ENCODE assay signal across 12 cellular contexts in genomic region chr6:150013798-150014622, GRCh38. TPM values are rescaled to one million over a fixed set of nuclear protein-coding genes. Genes with fewer than 3 reads are reported as not detected.
DNase-seq lines count a peak whose midpoint lies in the region; ATAC-seq, FAIRE-seq and TF ChIP-seq lines count a peak whose summit lies in the region.
"Not testable (repeated sequence)": the region's sequence is repeated elsewhere in the genome, so short reads cannot be mapped to it uniquely, and the experiment has no call there.
"Had no signal": no experiment of that assay in that cellular context is flagged by ENCODE, and none has a peak within 500 bp of the region (broad histone marks: within the 10 kb centered on the region; RNA-seq: fewer than 3 reads in every experiment).

No MANE protein-coding gene starts in this region.

- H4K20me1 ChIP-seq in keratinocyte (ENCODE audit: control insufficient read depth, extremely low read depth, insufficient read depth, low read length), result not testable (repeated sequence)

- H3K27ac ChIP-seq in keratinocyte (ENCODE audit: control insufficient read depth, insufficient read depth, low read length), result not testable (repeated sequence)

- intact Hi-C loops in Caco-2 (cut with micrococcal nuclease; ENCODE audit: unreplicated experiment), result loop anchor here (10.0 kb wide), 1 partner anchor 289 kb away; no protein-coding TSS in a partner anchor

- peak; percentile 13 for FAIRE-seq in keratinocyte (lab: Jason Lieb, UNC)

- H3K79me2 ChIP-seq in keratinocyte (ENCODE audit: control insufficient read depth, insufficient read depth, low read length), result not testable (repeated sequence)

- dilution Hi-C loops in keratinocyte (cut with MboI; ENCODE audit: extremely low pct_ligation_motif_present, low sequenced_read_pairs), result not testable (repeated sequence)

- not testable (repeated sequence) for H3K27me3 ChIP-seq in Caco-2 (replicated peaks; ENCODE audit: control insufficient read depth, insufficient read depth, low read length)
- H3K27me3 ChIP-seq in keratinocyte (ENCODE audit: control insufficient read depth, extremely low read depth, insufficient read depth, low read length), result peaks cover 34% of the 10 kb centered on the region

- POLR2A ChIA-PET in Caco-2 (lab: Charles Lee); activated CD8-positive, alpha-beta T cell treated with anti-CD3 and anti-CD28 coated beads, Interleukin-2, amount 10 ng/mL, durations not matched to agents 7 days and 5 days (lab: Charles Lee): not testable (repeated sequence)

- H3K27me3 Mint-ChIP-seq in Caco-2 (ENCODE audit: insufficient read depth, unreplicated experiment), result peaks cover 42% of the 10 kb centered on the region
- H3K27me3 Mint-ChIP-seq in T-helper 1 cell treated with Interleukin-12 subunit alpha and Interleukin-12 subunit beta and Interleukin-4 antibody, amounts not matched to agents 30 μg/mL and 1 μg/mL, for 36 hours (ENCODE audit: low read depth), result peaks cover 85% of the 10 kb centered on the region
- peaks cover 76% of the 10 kb centered on the region for H3K27me3 Mint-ChIP-seq in activated CD8-positive, alpha-beta T cell treated with anti-CD3 and anti-CD28 coated beads, Interleukin-2, amount 10 ng/mL, durations not matched to agents 7 days and 5 days (ENCODE audit: low read depth)
- H3K27me3 Mint-ChIP-seq in activated naive CD4-positive, alpha-beta T cell treated with anti-CD3 and anti-CD28 coated beads, Interleukin-2, amount 50 U/mL, for 24 hours, result peaks cover 66% of the 10 kb centered on the region
- peaks cover 78 to 88% of the 10 kb centered on the region in 2 donors for H3K27me3 Mint-ChIP-seq in effector memory CD8-positive, alpha-beta T cell
- H3K27me3 Mint-ChIP-seq in nephron (ENCODE audit: low read depth), result peaks cover 96% of the 10 kb centered on the region
- peaks cover 87% of the 10 kb centered on the region for H3K27me3 Mint-ChIP-seq in stimulated activated naive CD8-positive, alpha-beta T cell treated with anti-CD3 and anti-CD28 coated beads, Interleukin-15, Interleukin-2, amounts not matched to agents 100 ng/mL and 50 ng/mL, for 24 hours

- H3K9me3 ChIP-seq in Caco-2; keratinocyte (ENCODE audit: control insufficient read depth, low read depth, low read length): not testable (repeated sequence)

- H3K27ac Mint-ChIP-seq in Caco-2 (ENCODE audit: unreplicated experiment); T-helper 1 cell treated with Interleukin-12 subunit alpha and Interleukin-12 subunit beta and Interleukin-4 antibody, amounts not matched to agents 30 μg/mL and 1 μg/mL, for 36 hours; activated CD8-positive, alpha-beta T cell treated with anti-CD3 and anti-CD28 coated beads, Interleukin-2, amount 10 ng/mL, durations not matched to agents 7 days and 5 days; activated naive CD4-positive, alpha-beta T cell treated with anti-CD3 and anti-CD28 coated beads, Interleukin-2, amount 50 U/mL, for 24 hours; effector memory CD8-positive, alpha-beta T cell; nephron; stimulated activated naive CD8-positive, alpha-beta T cell treated with anti-CD3 and anti-CD28 coated beads, Interleukin-15, Interleukin-2, amounts not matched to agents 100 ng/mL and 50 ng/mL, for 24 hours: not testable (repeated sequence)

- H3K4me3 ChIP-seq in Caco-2 (ENCODE audit: low read depth, low read length); keratinocyte (ENCODE audit: control insufficient read depth in 2 of 3, extremely low read depth in 1 of 3, insufficient read depth in 2 of 3, low read depth in 1 of 3, low read length in 3 of 3): not testable (repeated sequence)

- H3K9ac ChIP-seq in keratinocyte (ENCODE audit: control insufficient read depth, extremely low read depth, insufficient read depth, low read length), result not testable (repeated sequence)

- H3K4me3 Mint-ChIP-seq in Caco-2 (ENCODE audit: unreplicated experiment) (peak overlapping the region; percentile 68), nephron (peak overlapping the region; percentile 57 to 78 (median 68))
- peak overlapping the region; percentile 50 for H3K4me3 Mint-ChIP-seq in T-helper 1 cell treated with Interleukin-12 subunit alpha and Interleukin-12 subunit beta and Interleukin-4 antibody, amounts not matched to agents 30 μg/mL and 1 μg/mL, for 36 hours
- H3K4me3 Mint-ChIP-seq in activated CD8-positive, alpha-beta T cell treated with anti-CD3 and anti-CD28 coated beads, Interleukin-2, amount 10 ng/mL, durations not matched to agents 7 days and 5 days, result peak overlapping the region; percentile 23
- H3K4me3 Mint-ChIP-seq in activated naive CD4-positive, alpha-beta T cell treated with anti-CD3 and anti-CD28 coated beads, Interleukin-2, amount 50 U/mL, for 24 hours, result peak overlapping the region; percentile 75
- peak overlapping the region; percentile 45 to 75 for H3K4me3 Mint-ChIP-seq in effector memory CD8-positive, alpha-beta T cell
- peak overlapping the region; percentile 42 for H3K4me3 Mint-ChIP-seq in stimulated activated naive CD8-positive, alpha-beta T cell treated with anti-CD3 and anti-CD28 coated beads, Interleukin-15, Interleukin-2, amounts not matched to agents 100 ng/mL and 50 ng/mL, for 24 hours

- not testable (repeated sequence) for H3K9me3 Mint-ChIP-seq in Caco-2 (ENCODE audit: unreplicated experiment); T-helper 1 cell treated with Interleukin-12 subunit alpha and Interleukin-12 subunit beta and Interleukin-4 antibody, amounts not matched to agents 30 μg/mL and 1 μg/mL, for 36 hours; activated CD8-positive, alpha-beta T cell treated with anti-CD3 and anti-CD28 coated beads, Interleukin-2, amount 10 ng/mL, durations not matched to agents 7 days and 5 days (ENCODE audit: insufficient read depth); activated naive CD4-positive, alpha-beta T cell treated with anti-CD3 and anti-CD28 coated beads, Interleukin-2, amount 50 U/mL, for 24 hours; effector memory CD8-positive, alpha-beta T cell; nephron; stimulated activated naive CD8-positive, alpha-beta T cell treated with anti-CD3 and anti-CD28 coated beads, Interleukin-15, Interleukin-2, amounts not matched to agents 100 ng/mL and 50 ng/mL, for 24 hours

- ATAC-seq in activated CD8-positive, alpha-beta T cell treated with anti-CD3 and anti-CD28 coated beads, Interleukin-2, amount 10 ng/mL, durations not matched to agents 7 days and 5 days; effector memory CD8-positive, alpha-beta T cell (replicated peaks): not testable (repeated sequence)

- H3K4me2 ChIP-seq in keratinocyte (ENCODE audit: control insufficient read depth, extremely low read depth, insufficient read depth, low read depth, low read length), result not testable (repeated sequence)

- BruUV-seq in Caco-2 (replicated peaks; lab: Mats Ljungman, UMichigan), result not testable (repeated sequence)

- TF ChIP-seq CTCF in Caco-2 (IDR thresholded peaks at IDR 0.05; ENCODE audit: insufficient read depth in 1 of 2, low read depth in 1 of 2, low read length in 1 of 2, severe bottlenecking in 1 of 2, unreplicated experiment in 1 of 2); keratinocyte (optimal IDR thresholded peaks at IDR 0.05 in 1 of 3, IDR thresholded peaks at IDR 0.05 in 1 of 3, conservative IDR thresholded peaks at IDR 0.05 in 1 of 3; ENCODE audit: extremely low read depth in 1 of 3, insufficient read depth in 2 of 3, low read length in 3 of 3); nephron (IDR thresholded peaks at IDR 0.05; ENCODE audit: unreplicated experiment in 3 of 3): not testable (repeated sequence)

- not testable (repeated sequence) for H3K4me1 ChIP-seq in Caco-2; keratinocyte (ENCODE audit: control insufficient read depth, extremely low read depth, insufficient read depth, low read length)

- not testable (repeated sequence) for H3K36me3 ChIP-seq in Caco-2 (ENCODE audit: control insufficient read depth, insufficient read depth, low read length); keratinocyte (ENCODE audit: control insufficient read depth in 2 of 2, extremely low read depth in 1 of 2, insufficient read depth in 2 of 2, low read length in 2 of 2)

- H3K4me1 Mint-ChIP-seq in Caco-2 (ENCODE audit: low read depth, unreplicated experiment); nephron: not testable (repeated sequence)
- peaks cover 15% of the 10 kb centered on the region for H3K4me1 Mint-ChIP-seq in T-helper 1 cell treated with Interleukin-12 subunit alpha and Interleukin-12 subunit beta and Interleukin-4 antibody, amounts not matched to agents 30 μg/mL and 1 μg/mL, for 36 hours (ENCODE audit: low read depth)
- peaks cover 26% of the 10 kb centered on the region for H3K4me1 Mint-ChIP-seq in activated CD8-positive, alpha-beta T cell treated with anti-CD3 and anti-CD28 coated beads, Interleukin-2, amount 10 ng/mL, durations not matched to agents 7 days and 5 days (ENCODE audit: low read depth)
- peaks cover 13% of the 10 kb centered on the region for H3K4me1 Mint-ChIP-seq in activated naive CD4-positive, alpha-beta T cell treated with anti-CD3 and anti-CD28 coated beads, Interleukin-2, amount 50 U/mL, for 24 hours
- peaks cover 15 to 17% of the 10 kb centered on the region in 2 donors for H3K4me1 Mint-ChIP-seq in effector memory CD8-positive, alpha-beta T cell (ENCODE audit: low read depth in 2 of 2)
- peaks cover 19% of the 10 kb centered on the region for H3K4me1 Mint-ChIP-seq in stimulated activated naive CD8-positive, alpha-beta T cell treated with anti-CD3 and anti-CD28 coated beads, Interleukin-15, Interleukin-2, amounts not matched to agents 100 ng/mL and 50 ng/mL, for 24 hours (ENCODE audit: low read depth)

- CTCF ChIA-PET in Caco-2 (lab: Charles Lee); activated CD8-positive, alpha-beta T cell treated with anti-CD3 and anti-CD28 coated beads, Interleukin-2, amount 10 ng/mL, durations not matched to agents 7 days and 5 days (lab: Charles Lee): not testable (repeated sequence)

- H3K9me1 ChIP-seq in keratinocyte (ENCODE audit: control insufficient read depth, extremely low read depth, insufficient read depth, low read length), result not testable (repeated sequence)

- H2AFZ ChIP-seq in keratinocyte (ENCODE audit: control insufficient read depth, low read length), result not testable (repeated sequence)

- H3K36me3 Mint-ChIP-seq in Caco-2 (ENCODE audit: insufficient read depth, unreplicated experiment); T-helper 1 cell treated with Interleukin-12 subunit alpha and Interleukin-12 subunit beta and Interleukin-4 antibody, amounts not matched to agents 30 μg/mL and 1 μg/mL, for 36 hours (ENCODE audit: low read depth); activated CD8-positive, alpha-beta T cell treated with anti-CD3 and anti-CD28 coated beads, Interleukin-2, amount 10 ng/mL, durations not matched to agents 7 days and 5 days (ENCODE audit: low read depth); activated naive CD4-positive, alpha-beta T cell treated with anti-CD3 and anti-CD28 coated beads, Interleukin-2, amount 50 U/mL, for 24 hours; effector memory CD8-positive, alpha-beta T cell (ENCODE audit: insufficient read depth); nephron (ENCODE audit: low read depth); stimulated activated naive CD8-positive, alpha-beta T cell treated with anti-CD3 and anti-CD28 coated beads, Interleukin-15, Interleukin-2, amounts not matched to agents 100 ng/mL and 50 ng/mL, for 24 hours (ENCODE audit: low read depth): not testable (repeated sequence)

- not testable (repeated sequence) for DNase-seq in Caco-2; activated CD8-positive, alpha-beta T cell treated with anti-CD3 and anti-CD28 coated beads, Interleukin-2, amount 10 ng/mL, durations not matched to agents 7 days and 5 days; effector memory CD8-positive, alpha-beta T cell; keratinocyte (ENCODE audit: low read depth, low spot score)

RNA-seq across cellular contexts. Expression of gene RAET1L, which starts 11.3 kb away (rescaled TPM):
- not detected in 2 replicates for total RNA-seq in Caco-2 (2022)
- total RNA-seq in activated CD8-positive, alpha-beta T cell treated with anti-CD3 and anti-CD28 coated beads, Interleukin-2, amount 10 ng/mL, durations not matched to agents 7 days and 5 days, result not detected
- polyA plus RNA-seq in keratinocyte, result 6.9 to 12.2 TPM (median 8.5 TPM) in 3 replicates
- polyA plus RNA-seq in keratinocyte (2011; ENCODE audit: low read depth), result 20.1 TPM
- 11.2 and 13.4 TPM in 2 replicates for polyA plus RNA-seq in keratinocyte (2011; cell fraction: cytosol; rRNA removed)
- polyA plus RNA-seq in keratinocyte (2011; cell fraction: nucleus; rRNA removed), result 51.6 and 62.6 TPM in 2 replicates
- 11.4 and 56.6 TPM in 2 replicates for polyA plus RNA-seq in keratinocyte (2012; ENCODE audit: low replicate concordance)
- 4.7 to 8.5 TPM (median 7.5 TPM) in 3 replicates for polyA minus RNA-seq in keratinocyte
- polyA minus RNA-seq in keratinocyte (2011; cell fraction: cytosol; rRNA and poly(A)+ RNA removed), result 7.3 TPM
- polyA minus RNA-seq in keratinocyte (2011; cell fraction: nucleus; rRNA and poly(A)+ RNA removed), result 9.9 and 10.6 TPM in 2 replicates
- total RNA-seq: A673, H7, RPMI7951 had no signal

RNA-seq across cellular contexts. Expression of gene ULBP1, which starts 50.3 kb away (rescaled TPM):
- 5.4 and 7.7 TPM in 2 replicates for total RNA-seq in Caco-2 (2022)
- under 1 TPM; 0.65 to 0.71 TPM for total RNA-seq in activated CD8-positive, alpha-beta T cell treated with anti-CD3 and anti-CD28 coated beads, Interleukin-2, amount 10 ng/mL, durations not matched to agents 7 days and 5 days
- polyA plus RNA-seq in keratinocyte, result 1.7 to 2.4 TPM (median 2.2 TPM) in 3 replicates
- polyA plus RNA-seq in keratinocyte (2011; ENCODE audit: low read depth), result 13.1 TPM
- polyA plus RNA-seq in keratinocyte (2011; cell fraction: cytosol; rRNA removed), result 2.6 and 4.4 TPM in 2 replicates
- polyA plus RNA-seq in keratinocyte (2011; cell fraction: nucleus; rRNA removed), result 5.7 and 6.8 TPM in 2 replicates
- 1.7 and 6.9 TPM in 2 replicates for polyA plus RNA-seq in keratinocyte (2012; ENCODE audit: low replicate concordance)
- 0.39 to 0.67 TPM (median 0.59 TPM) in 3 replicates for polyA minus RNA-seq in keratinocyte
- polyA minus RNA-seq in keratinocyte (2011; cell fraction: cytosol; rRNA and poly(A)+ RNA removed), result 0.77 TPM
- polyA minus RNA-seq in keratinocyte (2011; cell fraction: nucleus; rRNA and poly(A)+ RNA removed), result 1.3 and 3.1 TPM in 2 replicates
- total RNA-seq: MCF 10A had no signal

RNA-seq across cellular contexts. Expression of gene ULBP3, which starts 54.9 kb away (rescaled TPM):
- total RNA-seq in Caco-2 (2022), result 8.1 and 8.5 TPM in 2 replicates
- total RNA-seq in activated CD8-positive, alpha-beta T cell treated with anti-CD3 and anti-CD28 coated beads, Interleukin-2, amount 10 ng/mL, durations not matched to agents 7 days and 5 days, result 1 to 10 TPM; 1.8 to 2.9 TPM
- polyA plus RNA-seq in keratinocyte, result 7.4 to 16.6 TPM (median 9.8 TPM) in 3 replicates
- 2.2 TPM for polyA plus RNA-seq in keratinocyte (2011; ENCODE audit: low read depth)
- 4.7 and 5.0 TPM in 2 replicates for polyA plus RNA-seq in keratinocyte (2011; cell fraction: cytosol; rRNA removed)
- 13.0 and 15.6 TPM in 2 replicates for polyA plus RNA-seq in keratinocyte (2011; cell fraction: nucleus; rRNA removed)
- polyA plus RNA-seq in keratinocyte (2012; ENCODE audit: low replicate concordance), result 2.4 and 8.6 TPM in 2 replicates
- polyA minus RNA-seq in keratinocyte, result 10.1 to 21.3 TPM (median 18.9 TPM) in 3 replicates
- polyA minus RNA-seq in keratinocyte (2011; cell fraction: cytosol; rRNA and poly(A)+ RNA removed), result 12.5 TPM
- polyA minus RNA-seq in keratinocyte (2011; cell fraction: nucleus; rRNA and poly(A)+ RNA removed), result 11.2 and 11.3 TPM in 2 replicates

Comparison
In these comparisons a context has a peak if more than half of its experiments do, and no peak if none do; other contexts are left out.
1. H3K4me3 Mint-ChIP-seq: peak in every context shown above with its lines; median percentile 75 in activated naive CD4-positive, alpha-beta T cell treated with anti-CD3 and anti-CD28 coated beads, Interleukin-2, amount 50 U/mL, for 24 hours; 68 in Caco-2; 68 in nephron; 60 in effector memory CD8-positive, alpha-beta T cell; 50 in T-helper 1 cell treated with Interleukin-12 subunit alpha and Interleukin-12 subunit beta and Interleukin-4 antibody, amounts not matched to agents 30 μg/mL and 1 μg/mL, for 36 hours; 42 in stimulated activated naive CD8-positive, alpha-beta T cell treated with anti-CD3 and anti-CD28 coated beads, Interleukin-15, Interleukin-2, amounts not matched to agents 100 ng/mL and 50 ng/mL, for 24 hours; 23 in activated CD8-positive, alpha-beta T cell treated with anti-CD3 and anti-CD28 coated beads, Interleukin-2, amount 10 ng/mL, durations not matched to agents 7 days and 5 days.